Comparison of ENCODE assay signal across 8 cellular contexts in genomic region chr21:44765231-44766013, GRCh38. TPM values are rescaled to one million over a fixed set of nuclear protein-coding genes. Genes with fewer than 3 reads are reported as not detected.
A peak's percentile ranks its signal among the peaks of the same experiment; 100 is the strongest.
DNase-seq lines count a peak whose midpoint lies in the region; ATAC-seq, FAIRE-seq and TF ChIP-seq lines count a peak whose summit lies in the region.

No MANE protein-coding gene starts in this region.

- POLR2A ChIA-PET in A673 (lab: Charles Lee; ENCODE audit: low non-redundant PET): no interaction called here

- BruUV-seq in A673 (replicated peaks; lab: Mats Ljungman, UMichigan): no TSS peak

- intact Hi-C loops in A673 (cut with micrococcal nuclease; ENCODE audit: unreplicated experiment): no loop called here

- FAIRE-seq in GM18507 (lab: Jason Lieb, UNC): peak; percentile 15

- peaks cover 10 to 19% of the 10 kb centered on the region in 2 donors for H3K4me1 Mint-ChIP-seq in effector memory CD8-positive, alpha-beta T cell (ENCODE audit: low read depth in 2 of 2)

- no peak overlapping the region for H3K27ac ChIP-seq in A673 (ENCODE audit: low read depth, low read length, poor library complexity, severe bottlenecking)

- no peaks in the 10 kb centered on the region for H3K27me3 ChIP-seq in BE2C
- no peaks in the 10 kb centered on the region for H3K27me3 ChIP-seq in MG63
- no peaks in the 10 kb centered on the region for H3K27me3 ChIP-seq in A673 (replicated peaks; ENCODE audit: insufficient read depth, low read depth, low read length, poor library complexity)

- peak overlapping the region; percentile 76 to 80 for H3K4me3 Mint-ChIP-seq in effector memory CD8-positive, alpha-beta T cell

- peak overlapping the region; percentile 90 to 97 for H3K27ac Mint-ChIP-seq in effector memory CD8-positive, alpha-beta T cell

- H3K36me3 Mint-ChIP-seq in effector memory CD8-positive, alpha-beta T cell (ENCODE audit: insufficient read depth): peaks cover 16% of the 10 kb centered on the region

- H3K4me3 ChIP-seq in BE2C (ENCODE audit: low read depth, low read length) (no peak overlapping the region), MG63 (no peak overlapping the region), A673 (ENCODE audit: low read depth, low read length, poor library complexity, severe bottlenecking) (no peak overlapping the region)

- H3K9me3 Mint-ChIP-seq in effector memory CD8-positive, alpha-beta T cell: no peaks in the 10 kb centered on the region

- H3K36me3 ChIP-seq in BE2C (peaks cover 3% of the 10 kb centered on the region), MG63 (peaks cover 18% of the 10 kb centered on the region), A673 (ENCODE audit: insufficient read depth, low read length, poor library complexity, severe bottlenecking) (peaks cover 10% of the 10 kb centered on the region)

- no peaks in the 10 kb centered on the region for H3K9me3 ChIP-seq in BE2C
- H3K9me3 ChIP-seq in MG63: no peaks in the 10 kb centered on the region
- H3K9me3 ChIP-seq in A673 (ENCODE audit: low read depth, low read length, poor library complexity, severe bottlenecking): no peaks in the 10 kb centered on the region

- H3K27me3 Mint-ChIP-seq in effector memory CD8-positive, alpha-beta T cell: no peaks in the 10 kb centered on the region

- TF ChIP-seq CTCF in BE2C (IDR thresholded peaks at IDR 0.05; ENCODE audit: low read depth, low read length) (no peak), GM20000 (IDR thresholded peaks at IDR 0.05; ENCODE audit: extremely low read depth, missing control alignments) (no peak), A673 (conservative IDR thresholded peaks at IDR 0.05; ENCODE audit: low read depth, low read length) (no peak)

- CTCF ChIA-PET in A673 (lab: Charles Lee): no interaction called here

- peak; percentile 96 for ATAC-seq in effector memory CD8-positive, alpha-beta T cell (replicated peaks)
- ATAC-seq in HG03457 (IDR thresholded peaks at IDR 0.05; ENCODE audit: unreplicated experiment): no peak

- H3K4me1 ChIP-seq in BE2C: no peaks in the 10 kb centered on the region
- H3K4me1 ChIP-seq in A673 (ENCODE audit: insufficient read depth, low read length, poor library complexity, severe bottlenecking): peaks cover 3% of the 10 kb centered on the region

- DNase-seq in BE2C (peak; percentile 48), GM18507 (ENCODE audit: extremely low spot score, insufficient read length, low read depth) (no peak), T-helper 22 cell (ENCODE audit: low read depth) (peak; percentile 15), GM20000 (ENCODE audit: low spot score) (no peak), MG63 (no peak), A673 (ENCODE audit: low spot score) (no peak)
- DNase-seq in effector memory CD8-positive, alpha-beta T cell: peak; percentile 49 to 52 (median 51)

RNA-seq across cellular contexts. Expression of gene UBE2G2, which starts 36.2 kb away (rescaled TPM):
- 194 TPM for polyA plus RNA-seq in BE2C (2012; ENCODE audit: insufficient read depth, insufficient read length, low read depth)
- 59.9 and 76.0 TPM in 2 replicates for total RNA-seq in MG63 (2014; rRNA removed; shearing (Covaris generic); ENCODE audit: low replicate concordance)
- 204 and 212 TPM in 2 replicates for total RNA-seq in A673 (2021)

RNA-seq across cellular contexts. Expression of gene SUMO3, which starts 52.4 kb away (rescaled TPM):
- polyA plus RNA-seq in BE2C (2012; ENCODE audit: insufficient read depth, insufficient read length, low read depth): 93.0 TPM
- 153 and 197 TPM in 2 replicates for total RNA-seq in MG63 (2014; rRNA removed; shearing (Covaris generic); ENCODE audit: low replicate concordance)
- 124 and 132 TPM in 2 replicates for total RNA-seq in A673 (2021)

RNA-seq across cellular contexts. Expression of gene TSPEAR, which starts 54.0 kb away (rescaled TPM):
- 2.3 TPM for polyA plus RNA-seq in BE2C (2012; ENCODE audit: insufficient read depth, insufficient read length, low read depth)
- not detected in 2 replicates for total RNA-seq in MG63 (2014; rRNA removed; shearing (Covaris generic); ENCODE audit: low replicate concordance)
- total RNA-seq in A673 (2021): 8.3 and 12.4 TPM in 2 replicates

Comparison
In these comparisons a context has a peak if more than half of its experiments do, and no peak if none do; other contexts are left out.
1. DNase-seq: peak in BE2C (single experiment), T-helper 22 cell (single experiment) and effector memory CD8-positive, alpha-beta T cell (3 of 3); none in GM18507 (single experiment), GM20000 (single experiment), MG63 (single experiment) and A673 (single experiment).